ENCODE assay signal across 2 cellular contexts in genomic region chr19:57546513-57546912, GRCh38.
A peak's percentile ranks its signal among the peaks of the same experiment; 100 is the strongest.
TF ChIP-seq lines count a peak whose summit lies in the region.

No MANE protein-coding gene starts in this region.

TF ChIP-seq in K562, 482 proteins besides CTCF, POLR2A, EP300 and RAD21:
- no peak for TF ChIP-seq KDM5B (IDR thresholded peaks at IDR 0.05; ENCODE audit: insufficient replicate concordance, low read depth, low read length)
- peak; percentile 61; the same call in 1 of the 2 replicates for TF ChIP-seq ZNF274 (IDR thresholded peaks at IDR 0.05; ENCODE audit: borderline replicate concordance, low read depth, low read length)

TF ChIP-seq in SK-N-SH, 30 proteins besides CTCF, POLR2A, EP300 and RAD21:
- no peak for TF ChIP-seq USF1 (IDR thresholded peaks at IDR 0.05; ENCODE audit: borderline replicate concordance, low read depth)
- no peak for TF ChIP-seq RXRA (IDR thresholded peaks at IDR 0.05; ENCODE audit: borderline replicate concordance, low read depth)
- TF ChIP-seq SMC3 (IDR thresholded peaks at IDR 0.05; ENCODE audit: low read depth, low read length), result no peak
- TF ChIP-seq ELF1 (IDR thresholded peaks at IDR 0.05), result no peak
